ENCODE assay signal across 20 cellular contexts in the genomic region with DNA sequence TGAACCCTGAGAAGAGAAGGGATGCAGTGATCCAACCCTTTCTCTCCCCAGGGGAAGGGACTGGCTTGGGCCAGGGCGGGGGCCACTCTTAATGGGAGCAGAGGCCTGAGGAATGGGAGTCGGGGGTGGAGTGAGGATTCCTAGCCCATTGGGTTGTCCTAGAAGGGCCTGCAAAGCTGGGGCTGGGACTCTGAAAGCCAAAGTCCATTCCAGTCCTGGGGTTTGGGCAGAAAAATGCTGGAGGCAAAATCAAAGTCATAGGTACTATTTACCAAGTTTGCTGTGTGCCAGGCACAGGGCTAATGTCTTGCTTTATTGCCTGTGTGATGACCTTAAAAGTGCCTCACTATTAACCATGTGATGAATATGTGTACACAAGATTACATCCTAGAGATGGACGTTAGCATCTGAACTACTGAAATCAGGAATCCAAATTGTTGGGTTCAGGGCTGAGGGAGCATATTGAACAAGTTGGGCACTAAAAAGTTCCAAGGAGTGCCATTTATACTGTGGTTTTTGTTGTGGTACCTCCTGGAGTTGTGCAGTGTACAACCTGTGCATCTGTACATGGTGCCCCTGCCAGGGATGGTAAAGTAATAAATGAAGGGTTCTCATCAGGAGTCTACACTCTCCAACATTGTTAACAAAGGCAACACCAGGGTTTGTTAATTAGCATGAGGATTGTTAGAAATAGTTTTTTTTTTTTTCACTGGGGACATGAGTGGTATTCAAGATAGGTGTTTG.
DNase-seq lines count a peak whose midpoint lies in the region; ATAC-seq, FAIRE-seq and TF ChIP-seq lines count a peak whose summit lies in the region.
"Had no signal": no experiment of that assay in that cellular context is flagged by ENCODE, and none has a peak within 500 bp of the region (broad histone marks: within the 10 kb centered on the region; RNA-seq: fewer than 3 reads in every experiment).

No MANE protein-coding gene starts in this region.

- H3K27ac ChIP-seq in HEK293 (ENCODE audit: extremely low read depth, low read depth, low read length) (no peak overlapping the region), HepG2 (ENCODE audit: extremely low read length, insufficient read depth, low read length) (peak overlapping the region; percentile 41), sigmoid colon (no peak overlapping the region)

- ATAC-seq in HepG2 (no peak), GM21528 (IDR thresholded peaks at IDR 0.05; ENCODE audit: low FRiP score, unreplicated experiment) (no peak), HG03045 (IDR thresholded peaks at IDR 0.05; ENCODE audit: unreplicated experiment) (no peak)

- no peak overlapping the region for H2AFZ ChIP-seq in HepG2 (ENCODE audit: low read length)

- DNase-seq in SW480 (ENCODE audit: low spot score): peak; percentile 39
- peak; percentile 88 for DNase-seq in HepG2 (ENCODE audit: low spot score)
- peak; percentile 26 for DNase-seq in sigmoid colon
- DNase-seq in DMS53 (lab: John Stamatoyannopoulos, UW): no peak
- DNase-seq: CD8-positive, alpha-beta memory T cell; EL; H9; KG1; MG63; NCI-H1092 treated with DMSO at 0.1 percent for 48 hours; NCI-H1694; NCI-H2107; NCI-H345; NCI-H526 treated with DMSO at 0.1 percent for 48 hours; NK-92 treated with Interleukin-12 subunit alpha and Interleukin-12 subunit beta, amount 100 ng/mL, for 24 hours; OCI-M1; RPMI8226 had no signal

- CTCF ChIA-PET in HEK293 (lab: Yijun Ruan, JAX) (no interaction called here), HepG2 (lab: Yijun Ruan, JAX; ENCODE audit: low intra/inter-chr PET ratio, low total read pairs) (no interaction called here)

- 39% methylated on average over 3 of the region's 3 CpGs for WGBS in HepG2 (ENCODE audit: low lambda C conversion rate)
- WGBS in sigmoid colon, 2 donors: 33 to 66% methylated on average over 3 of the region's 3 CpGs

- no TSS peak for BruUV-seq in HepG2 (replicated peaks; lab: Mats Ljungman, UMichigan)

- no peaks in the 10 kb centered on the region for H3K79me2 ChIP-seq in HepG2 (ENCODE audit: insufficient read depth, low read length)

- TF ChIP-seq CTCF in HEK293 (tag by site-specific recombination; IDR thresholded peaks at IDR 0.05): no peak
- no peak for TF ChIP-seq CTCF in HepG2 (CRISPR knock-in tag; IDR thresholded peaks at IDR 0.05)
- TF ChIP-seq CTCF in sigmoid colon (IDR thresholded peaks at IDR 0.05): no peak

- peak in 1 of 2 experiments; percentile 62; a peak in 2 of 4 replicates for TF ChIP-seq EP300 in HepG2 (IDR thresholded peaks at IDR 0.05; ENCODE audit: low read depth in 2 of 2, low read length in 2 of 2)
- TF ChIP-seq EP300 in HepG2 (CRISPR knock-in tag; IDR thresholded peaks at IDR 0.05; ENCODE audit: borderline replicate concordance): no peak
- no peak for TF ChIP-seq EP300 in sigmoid colon (IDR thresholded peaks at IDR 0.05)

- POLR2A ChIA-PET in HEK293 (lab: Yijun Ruan, JAX) (no interaction called here), HepG2 (lab: Yijun Ruan, JAX) (interaction anchor here (0.9 to 9.6 kb wide), 7 partner anchors 12 to 84 kb away, joined by 3 to 66 read pairs (median 4); partner anchors contain the start of gene NKD1)

- H3K27me3 ChIP-seq in HepG2 (ENCODE audit: control insufficient read depth in 1 of 2, insufficient read depth in 2 of 2, low read length in 2 of 2) (no peaks in the 10 kb centered on the region), sigmoid colon (peaks cover 0 to 17% (median 3%) of the 10 kb centered on the region in 3 donors)
- H3K27me3 ChIP-seq: MG63 had no signal

- intact Hi-C loops in HepG2 (cut with micrococcal nuclease; ENCODE audit: unreplicated experiment) (no loop called here), sigmoid colon (cut with DNase I) (no loop called here)

- no peaks in the 10 kb centered on the region for H4K20me1 ChIP-seq in HepG2 (ENCODE audit: insufficient read depth, low read length)

- H3K4me3 ChIP-seq in HEK293 (ENCODE audit: low read depth, low read length) (no peak overlapping the region), HepG2 (replicated peaks in 1 of 3; ENCODE audit: insufficient read depth in 1 of 3, low read depth in 2 of 3, low read length in 3 of 3) (no peak overlapping the region), sigmoid colon (no peak overlapping the region)
- H3K4me3 ChIP-seq: MG63 had no signal

- peak; percentile 70 for FAIRE-seq in HepG2 (lab: Jason Lieb, UNC)

- TF ChIP-seq RAD21 in HepG2 (CRISPR knock-in tag; IDR thresholded peaks at IDR 0.05): no peak

- peak overlapping the region; percentile 37 for H3K4me2 ChIP-seq in HepG2 (ENCODE audit: low read depth, low read length)

- peak overlapping the region; percentile 20 for H3K9ac ChIP-seq in HepG2 (ENCODE audit: insufficient read depth, low read depth, low read length)

- H3K36me3 ChIP-seq in HEK293 (ENCODE audit: control insufficient read depth in 2 of 2, insufficient read depth in 1 of 2, low read length in 2 of 2) (no peaks in the 10 kb centered on the region), HepG2 (replicated peaks in 1 of 2; ENCODE audit: control insufficient read depth in 1 of 2, insufficient read depth in 2 of 2, low read length in 2 of 2) (no peaks in the 10 kb centered on the region), sigmoid colon (no peaks in the 10 kb centered on the region)
- H3K36me3 ChIP-seq: MG63 had no signal

- TF ChIP-seq POLR2A in HepG2 (IDR thresholded peaks at IDR 0.05; ENCODE audit: insufficient read depth in 1 of 2, low read depth in 2 of 2, low read length in 2 of 2): no peak
- no peak for TF ChIP-seq POLR2A in sigmoid colon (IDR thresholded peaks at IDR 0.05)

- H3K9me3 ChIP-seq in HEK293 (ENCODE audit: control insufficient read depth, insufficient read depth, low read depth, low read length) (no peaks in the 10 kb centered on the region), HepG2 (ENCODE audit: low read length) (no peaks in the 10 kb centered on the region), sigmoid colon (no peaks in the 10 kb centered on the region)
- H3K9me3 ChIP-seq: MG63 had no signal

- H3K4me1 ChIP-seq in HEK293 (ENCODE audit: control insufficient read depth, insufficient read depth, low read length): peaks cover 3% of the 10 kb centered on the region; the same call in 1 of the 2 replicates
- peaks cover 84% of the 10 kb centered on the region for H3K4me1 ChIP-seq in HepG2 (ENCODE audit: insufficient read depth, low read length)
- peaks cover 0 to 11% (median 9%) of the 10 kb centered on the region in 4 donors for H3K4me1 ChIP-seq in sigmoid colon

- in situ Hi-C loops in HepG2 (cut with HindIII; ENCODE audit: extremely low pct_ligation_motif_present, low pct_unique_long_range_greater_than_20kb): no loop called here

TF ChIP-seq in HEK293, 187 proteins besides CTCF, POLR2A, EP300 and RAD21:
- TF ChIP-seq ZNF580 (tag by site-specific recombination; IDR thresholded peaks at IDR 0.05) (peak; percentile 22; the same call in 1 of the 2 replicates), ZNF791 (tag by site-specific recombination; IDR thresholded peaks at IDR 0.05) (no peak)

TF ChIP-seq in HepG2, 621 proteins besides CTCF, POLR2A, EP300 and RAD21 (continues in another document):
- no peak for TF ChIP-seq HNF1B (CRISPR knock-in tag; IDR thresholded peaks at IDR 0.05)
- peak; percentile 58 for TF ChIP-seq FOXA3 (CRISPR knock-in tag; IDR thresholded peaks at IDR 0.05)
- no peak for TF ChIP-seq ZNF747 (CRISPR knock-in tag; IDR thresholded peaks at IDR 0.05; ENCODE audit: borderline replicate concordance)
- peak; percentile 21; the same call in 1 of the 2 replicates for TF ChIP-seq TBX2 (CRISPR knock-in tag; IDR thresholded peaks at IDR 0.05; ENCODE audit: borderline replicate concordance)
- TF ChIP-seq ZNF136 (CRISPR knock-in tag; IDR thresholded peaks at IDR 0.05; ENCODE audit: low read depth): no peak
- TF ChIP-seq, protein P1, sequence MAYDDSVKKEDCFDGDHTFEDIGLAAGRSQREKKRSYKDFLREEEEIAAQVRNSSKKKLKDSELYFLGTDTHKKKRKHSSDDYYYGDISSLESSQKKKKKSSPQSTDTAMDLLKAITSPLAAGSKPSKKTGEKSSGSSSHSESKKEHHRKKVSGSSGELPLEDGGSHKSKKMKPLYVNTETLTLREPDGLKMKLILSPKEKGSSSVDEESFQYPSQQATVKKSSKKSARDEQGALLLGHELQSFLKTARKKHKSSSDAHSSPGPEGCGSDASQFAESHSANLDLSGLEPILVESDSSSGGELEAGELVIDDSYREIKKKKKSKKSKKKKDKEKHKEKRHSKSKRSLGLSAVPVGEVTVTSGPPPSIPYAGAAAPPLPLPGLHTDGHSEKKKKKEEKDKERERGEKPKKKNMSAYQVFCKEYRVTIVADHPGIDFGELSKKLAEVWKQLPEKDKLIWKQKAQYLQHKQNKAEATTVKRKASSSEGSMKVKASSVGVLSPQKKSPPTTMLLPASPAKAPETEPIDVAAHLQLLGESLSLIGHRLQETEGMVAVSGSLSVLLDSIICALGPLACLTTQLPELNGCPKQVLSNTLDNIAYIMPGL (CRISPR knock-in tag; IDR thresholded peaks at IDR 0.05; ENCODE audit: borderline replicate concordance in 1 of 2, low read depth in 1 of 2): no peak
- TF ChIP-seq ETV6 (CRISPR knock-in tag; conservative IDR thresholded peaks at IDR 0.05): no peak
- TF ChIP-seq TFDP1 (CRISPR knock-in tag; IDR thresholded peaks at IDR 0.05; ENCODE audit: borderline replicate concordance): no peak
- peak; percentile 32; the same call in 1 of the 2 replicates for TF ChIP-seq NR2F6 (IDR thresholded peaks at IDR 0.05)
- peak; percentile 44; the same call in 1 of the 2 replicates for TF ChIP-seq NR2F6 (CRISPR knock-in tag; IDR thresholded peaks at IDR 0.05)
- TF ChIP-seq HMG20B (CRISPR knock-in tag; conservative IDR thresholded peaks at IDR 0.05): 0 out of 2 replicates have a peak, but pooled peaks have one; percentile 49

Comparison
In these comparisons a context has a peak if more than half of its experiments do, and no peak if none do; other contexts are left out.
1. Of the 63 proteins assayed by ChIP-seq in both HepG2 and HEK293: peak only in HepG2: none; only in HEK293: ZNF580; in both: none; in neither: 62.